In the genomic region with DNA sequence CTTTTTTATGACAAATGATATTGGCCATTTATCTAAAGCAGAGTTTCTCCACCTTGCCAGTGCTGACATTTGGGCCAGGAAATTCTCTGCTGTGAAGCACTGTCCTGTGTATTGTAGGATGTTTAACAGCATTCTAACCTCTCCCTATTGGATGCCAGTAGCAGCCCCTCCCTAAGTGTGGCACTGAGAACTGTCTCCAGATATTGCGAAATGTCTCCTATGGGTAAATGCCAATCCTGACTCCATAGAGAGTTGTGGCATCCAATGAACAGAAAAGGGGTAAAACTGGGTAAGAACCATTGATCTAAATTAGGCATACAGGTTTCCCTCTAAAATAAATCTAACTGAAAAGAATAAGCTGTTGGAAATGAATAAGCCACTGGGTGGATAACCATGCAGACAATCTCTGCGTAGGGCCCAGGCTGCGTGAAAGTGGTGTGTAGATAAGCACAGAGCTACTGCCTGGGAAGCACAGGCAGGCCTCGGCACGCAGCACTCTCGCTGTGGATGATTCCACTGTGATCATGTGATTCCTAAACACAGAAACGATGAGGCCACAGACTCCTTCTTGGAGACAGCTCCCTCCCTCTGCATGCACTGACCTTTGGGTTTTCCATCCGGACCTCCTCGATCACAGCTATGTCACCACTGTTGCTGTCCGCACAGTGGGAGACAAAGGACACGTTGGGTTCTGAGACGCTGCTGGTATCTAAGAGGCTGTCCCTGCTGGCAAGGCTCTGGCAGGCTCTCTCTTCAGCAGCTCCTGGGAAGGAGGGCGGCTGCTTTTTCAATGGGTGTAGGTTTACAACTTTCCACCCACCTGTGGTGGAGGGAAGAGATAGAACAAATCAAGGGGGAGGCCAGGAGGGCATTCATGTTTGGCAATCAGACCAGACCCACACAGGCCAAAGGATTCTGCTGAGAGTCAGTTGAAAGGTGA, we compare ENCODE assay signal across 21 cellular contexts. TPM values are rescaled to one million over a fixed set of nuclear protein-coding genes. Genes with fewer than 3 reads are reported as not detected.
A peak's percentile ranks its signal among the peaks of the same experiment; 100 is the strongest.
DNase-seq lines count a peak whose midpoint lies in the region; FAIRE-seq and TF ChIP-seq lines count a peak whose summit lies in the region.
"Had no signal": no experiment of that assay in that cellular context is flagged by ENCODE, and none has a peak within 500 bp of the region (broad histone marks: within the 10 kb centered on the region; RNA-seq: fewer than 3 reads in every experiment).

No MANE protein-coding gene starts in this region.

- FAIRE-seq in GM12892 (lab: Jason Lieb, UNC), result no peak

- CTCF ChIA-PET in HEK293 (lab: Yijun Ruan, JAX), result interaction anchor here (0.5 to 0.7 kb wide), 2 partner anchors 10 to 1342 kb away, joined by 3 to 4 read pairs; no protein-coding TSS in a partner anchor

- TF ChIP-seq CTCF in HEK293 (tag by site-specific recombination; IDR thresholded peaks at IDR 0.05) (no peak), fibroblast of mammary gland (conservative IDR thresholded peaks at IDR 0.05; ENCODE audit: control insufficient read depth, insufficient read depth, low read depth, low read length) (no peak), neural crest cell (conservative IDR thresholded peaks at IDR 0.05) (no peak)

- no peaks in the 10 kb centered on the region for H3K27me3 ChIP-seq in adipocyte (replicated peaks; ENCODE audit: control insufficient read depth, insufficient read depth, low read length)
- H3K27me3 ChIP-seq: adrenal gland, stomach, upper lobe of left lung had no signal

- H3K4me3 Mint-ChIP-seq in neural crest cell, result no peak overlapping the region

- peaks cover 23% of the 10 kb centered on the region for H3K36me3 Mint-ChIP-seq in neural crest cell (ENCODE audit: low read depth)

- no peak overlapping the region for H3K27ac ChIP-seq in HEK293 (ENCODE audit: extremely low read depth, low read depth, low read length)
- H3K27ac ChIP-seq: adrenal gland, KMS-11, stomach, upper lobe of left lung had no signal

- H3K9me3 ChIP-seq in HEK293 (ENCODE audit: control insufficient read depth, insufficient read depth, low read depth, low read length) (no peaks in the 10 kb centered on the region), adipocyte (ENCODE audit: control insufficient read depth, low read length) (no peaks in the 10 kb centered on the region)
- H3K9me3 ChIP-seq: adrenal gland, HAP-1, mucosa of descending colon, stomach, upper lobe of left lung had no signal

- DNase-seq in adipocyte (ENCODE audit: low read depth) (peak; percentile 59), fibroblast of mammary gland (ENCODE audit: low read depth) (peak; percentile 5), neural crest cell (ENCODE audit: low read depth, low spot score) (no peak), GM12892 (ENCODE audit: insufficient read length) (no peak), mucosa of gallbladder (ENCODE audit: low spot score) (no peak), HT-29 (ENCODE audit: low spot score) (no peak)
- no peak for DNase-seq in activated CD4-positive, alpha-beta T cell treated with anti-CD3 and anti-CD28 coated beads for 1 hour
- DNase-seq: activated effector memory CD4-positive, alpha-beta T cell treated with anti-CD3 and anti-CD28 coated beads, Interleukin-2, amount 50 U/mL, for 16 hours; effector CD4-positive, alpha-beta T cell; mucosa of descending colon; NCI-H1092 treated with DMSO at 0.1 percent for 48 hours; NCI-H748 treated with DMSO at 0.1 percent for 48 hours; OCI-M1; stimulated activated CD4-positive, alpha-beta T cell treated with anti-CD3 and anti-CD28 coated beads, Interleukin-1b, Interleukin-23, amount 100 ng/mL, for 48 hours; stomach; T-helper 9 cell; upper lobe of left lung had no signal

- TF ChIP-seq POLR2A in GM12892 (IDR thresholded peaks at IDR 0.05; ENCODE audit: low read depth, low read length), result no peak

- no peaks in the 10 kb centered on the region for H3K4me1 ChIP-seq in HEK293 (ENCODE audit: control insufficient read depth, insufficient read depth, low read length)
- H3K4me1 ChIP-seq in adipocyte (ENCODE audit: control insufficient read depth, insufficient read depth, low read length), result peaks cover 6% of the 10 kb centered on the region
- H3K4me1 ChIP-seq: adrenal gland, HAP-1, stomach, upper lobe of left lung had no signal

- H3K27ac Mint-ChIP-seq in neural crest cell (ENCODE audit: unreplicated experiment), result peak overlapping the region; percentile 35

- no peak overlapping the region for H3K9ac ChIP-seq in adipocyte (ENCODE audit: low read length)
- H3K9ac ChIP-seq: KMS-11 had no signal

- H3K36me3 ChIP-seq in HEK293 (ENCODE audit: control insufficient read depth in 2 of 2, insufficient read depth in 1 of 2, low read length in 2 of 2) (peaks cover 26 to 98% of the 10 kb centered on the region in 2 experiments), adipocyte (ENCODE audit: control insufficient read depth, insufficient read depth, low read length, severe bottlenecking) (peaks cover 94% of the 10 kb centered on the region)

- no peaks in the 10 kb centered on the region for H3K27me3 Mint-ChIP-seq in neural crest cell (ENCODE audit: low read depth)

- no peaks in the 10 kb centered on the region for H3K9me3 Mint-ChIP-seq in neural crest cell

- no peaks in the 10 kb centered on the region for H3K4me1 Mint-ChIP-seq in neural crest cell

- H3K4me3 ChIP-seq in HEK293 (ENCODE audit: low read depth, low read length) (no peak overlapping the region), adipocyte (ENCODE audit: low read length) (no peak overlapping the region), fibroblast of mammary gland (ENCODE audit: control insufficient read depth, low read depth, low read length) (no peak overlapping the region)
- H3K4me3 ChIP-seq: adrenal gland, HAP-1, mucosa of descending colon, stomach, upper lobe of left lung had no signal

- POLR2A ChIA-PET in HEK293 (lab: Yijun Ruan, JAX), result no interaction called here

TF ChIP-seq in HEK293, 187 proteins besides CTCF, POLR2A, EP300 and RAD21:
- peak; percentile 62 for TF ChIP-seq EGR2 (tag by site-specific recombination; IDR thresholded peaks at IDR 0.05; ENCODE audit: low read depth)
- TF ChIP-seq, protein P1, sequence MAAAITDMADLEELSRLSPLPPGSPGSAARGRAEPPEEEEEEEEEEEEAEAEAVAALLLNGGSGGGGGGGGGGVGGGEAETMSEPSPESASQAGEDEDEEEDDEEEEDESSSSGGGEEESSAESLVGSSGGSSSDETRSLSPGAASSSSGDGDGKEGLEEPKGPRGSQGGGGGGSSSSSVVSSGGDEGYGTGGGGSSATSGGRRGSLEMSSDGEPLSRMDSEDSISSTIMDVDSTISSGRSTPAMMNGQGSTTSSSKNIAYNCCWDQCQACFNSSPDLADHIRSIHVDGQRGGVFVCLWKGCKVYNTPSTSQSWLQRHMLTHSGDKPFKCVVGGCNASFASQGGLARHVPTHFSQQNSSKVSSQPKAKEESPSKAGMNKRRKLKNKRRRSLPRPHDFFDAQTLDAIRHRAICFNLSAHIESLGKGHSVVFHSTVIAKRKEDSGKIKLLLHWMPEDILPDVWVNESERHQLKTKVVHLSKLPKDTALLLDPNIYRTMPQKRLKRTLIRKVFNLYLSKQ (tag by site-specific recombination; IDR thresholded peaks at IDR 0.05; ENCODE audit: borderline replicate concordance), result no peak

RNA-seq across cellular contexts. Expression of gene GTF3C1, which starts 44.1 kb away (rescaled TPM):
- total RNA-seq in neural crest cell (123 and 125 TPM in 2 replicates), mucosa of gallbladder (70.9 TPM)
- 17.4 TPM for polyA plus RNA-seq in GM12892 (2012; ENCODE audit: missing spikeins)
- 75.3 and 86.4 TPM in 2 replicates for total RNA-seq in HT-29 (2014; rRNA removed; shearing (Covaris generic))

RNA-seq across cellular contexts. Expression of gene KATNIP, which starts 44.4 kb away (rescaled TPM):
- total RNA-seq in neural crest cell (24.3 and 27.6 TPM in 2 replicates), mucosa of gallbladder (38.9 TPM)
- 7.0 TPM for polyA plus RNA-seq in GM12892 (2012; ENCODE audit: missing spikeins)
- 18.8 and 25.2 TPM in 2 replicates for total RNA-seq in HT-29 (2014; rRNA removed; shearing (Covaris generic))

Comparison
In these comparisons a context has a peak if more than half of its experiments do, and no peak if none do; other contexts are left out.
1. DNase-seq: peak in adipocyte (single experiment) and fibroblast of mammary gland (single experiment); none in neural crest cell (single experiment), GM12892 (single experiment), mucosa of gallbladder (single experiment), activated CD4-positive, alpha-beta T cell treated with anti-CD3 and anti-CD28 coated beads for 1 hour (single experiment) and HT-29 (single experiment).